20 cellular contexts compared by ENCODE assay signal in the genomic region with DNA sequence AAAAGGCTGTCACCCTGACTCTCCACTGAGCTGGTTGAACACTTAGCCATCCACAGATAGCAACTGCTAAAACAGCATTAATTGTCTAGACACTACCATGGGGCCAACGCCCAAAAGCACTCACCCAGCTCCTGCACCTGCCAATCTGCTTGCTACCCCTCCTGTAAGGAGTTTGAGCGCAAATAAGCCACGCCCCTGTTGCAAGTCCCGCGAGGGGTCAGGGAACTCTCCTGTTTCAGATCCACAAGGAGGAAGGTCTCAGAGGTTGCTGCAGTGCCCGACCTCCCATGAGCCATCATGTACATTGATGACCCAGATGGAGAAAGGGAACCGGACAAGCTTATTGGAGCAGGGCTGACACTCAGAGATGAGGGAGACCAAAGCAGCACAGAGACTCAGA.
A peak's percentile ranks its signal among the peaks of the same experiment; 100 is the strongest.
DNase-seq lines count a peak whose midpoint lies in the region; ATAC-seq and TF ChIP-seq lines count a peak whose summit lies in the region.
"Had no signal": no experiment of that assay in that cellular context is flagged by ENCODE, and none has a peak within 500 bp of the region (broad histone marks: within the 10 kb centered on the region; RNA-seq: fewer than 3 reads in every experiment).

No MANE protein-coding gene starts in this region.

- H3K27me3 Mint-ChIP-seq in natural killer cell (ENCODE audit: low read depth in 2 of 2) (no peaks in the 10 kb centered on the region), chondrocyte (ENCODE audit: low read depth) (no peaks in the 10 kb centered on the region), progenitor cell of endocrine pancreas (no peaks in the 10 kb centered on the region)
- H3K27me3 Mint-ChIP-seq in natural killer cell treated with Interleukin-12 subunit alpha and Interleukin-12 subunit beta and Interleukin-15 and Interleukin-18, amount 100 ng/mL, for 72 hours = no peaks in the 10 kb centered on the region
- H3K27me3 Mint-ChIP-seq: B cell had no signal

- H3K27ac Mint-ChIP-seq in natural killer cell (peak overlapping the region in 1 of 2 donors; percentile 26), chondrocyte (ENCODE audit: unreplicated experiment) (peak overlapping the region; percentile 1), progenitor cell of endocrine pancreas (peak overlapping the region; percentile 86)
- no peak overlapping the region for H3K27ac Mint-ChIP-seq in natural killer cell treated with Interleukin-12 subunit alpha and Interleukin-12 subunit beta and Interleukin-15 and Interleukin-18, amount 100 ng/mL, for 72 hours
- H3K27ac Mint-ChIP-seq: B cell, GM23338 had no signal

- no peaks in the 10 kb centered on the region for H3K27me3 ChIP-seq in vagina

- intact Hi-C loops in natural killer cell (cut with micrococcal nuclease) (no loop called here), vagina (cut with DNase I) (no loop called here)

- H3K27ac ChIP-seq in vagina = peak overlapping the region; percentile 34
- H3K27ac ChIP-seq: A549 had no signal

- ATAC-seq in natural killer cell (no peak), HG03196 (IDR thresholded peaks at IDR 0.05; ENCODE audit: unreplicated experiment) (no peak), GM18517 (IDR thresholded peaks at IDR 0.05; ENCODE audit: unreplicated experiment) (no peak), HG03457 (IDR thresholded peaks at IDR 0.05; ENCODE audit: unreplicated experiment) (no peak)
- no peak for ATAC-seq in natural killer cell treated with Interleukin-12 subunit alpha and Interleukin-12 subunit beta and Interleukin-15 and Interleukin-18, amount 100 ng/mL, for 72 hours
- ATAC-seq: A549, GM23338 had no signal

- H3K9me3 Mint-ChIP-seq in natural killer cell (no peaks in the 10 kb centered on the region), chondrocyte (ENCODE audit: low read depth) (no peaks in the 10 kb centered on the region), progenitor cell of endocrine pancreas (ENCODE audit: low read depth) (no peaks in the 10 kb centered on the region)
- H3K9me3 Mint-ChIP-seq in natural killer cell treated with Interleukin-12 subunit alpha and Interleukin-12 subunit beta and Interleukin-15 and Interleukin-18, amount 100 ng/mL, for 72 hours = no peaks in the 10 kb centered on the region
- H3K9me3 Mint-ChIP-seq: CD4-positive, CD25-positive, alpha-beta regulatory T cell had no signal

- no peak overlapping the region for H3K4me3 ChIP-seq in vagina
- H3K4me3 ChIP-seq: A549, GM23338, HAP-1 had no signal

- H3K9me3 ChIP-seq in vagina = no peaks in the 10 kb centered on the region
- H3K9me3 ChIP-seq: A549, HAP-1 had no signal

- DNase-seq in natural killer cell = no peak
- no peak for DNase-seq in natural killer cell treated with Interleukin-12 subunit alpha and Interleukin-12 subunit beta and Interleukin-15 and Interleukin-18, amount 100 ng/mL, for 72 hours (ENCODE audit: low spot score)
- DNase-seq in chondrocyte (ENCODE audit: low spot score) = no peak
- DNase-seq in progenitor cell of endocrine pancreas (ENCODE audit: low spot score, unreplicated experiment) = no peak
- DNase-seq in vagina (ENCODE audit: extremely low spot score in 2 of 2) = no peak
- DNase-seq: CD4-positive, CD25-positive, alpha-beta regulatory T cell; KG1; NCI-H1092 treated with DMSO at 0.1 percent for 48 hours; NCI-H146; NCI-H2029; NCI-H2171 treated with DMSO at 0.1 percent for 48 hours; NCI-H524 treated with DMSO at 0.1 percent for 48 hours; Right ventricle myocardium superior had no signal

- no peak for TF ChIP-seq POLR2A in vagina (IDR thresholded peaks at IDR 0.05)

- TF ChIP-seq CTCF in natural killer cell (IDR thresholded peaks at IDR 0.05) (no peak), chondrocyte (IDR thresholded peaks at IDR 0.05) (no peak), progenitor cell of endocrine pancreas (IDR thresholded peaks at IDR 0.05; ENCODE audit: unreplicated experiment) (no peak), vagina (IDR thresholded peaks at IDR 0.05) (no peak)

- H3K36me3 ChIP-seq in vagina = no peaks in the 10 kb centered on the region
- H3K36me3 ChIP-seq: HAP-1 had no signal

- H3K36me3 Mint-ChIP-seq in natural killer cell (no peaks in the 10 kb centered on the region), chondrocyte (ENCODE audit: low read depth) (no peaks in the 10 kb centered on the region), progenitor cell of endocrine pancreas (ENCODE audit: insufficient read depth) (peaks cover 15% of the 10 kb centered on the region)
- H3K36me3 Mint-ChIP-seq in natural killer cell treated with Interleukin-12 subunit alpha and Interleukin-12 subunit beta and Interleukin-15 and Interleukin-18, amount 100 ng/mL, for 72 hours = no peaks in the 10 kb centered on the region
- H3K36me3 Mint-ChIP-seq: CD4-positive, CD25-positive, alpha-beta regulatory T cell had no signal

- peaks cover 74 to 83% of the 10 kb centered on the region in 2 donors for H3K4me1 Mint-ChIP-seq in natural killer cell
- H3K4me1 Mint-ChIP-seq in natural killer cell treated with Interleukin-12 subunit alpha and Interleukin-12 subunit beta and Interleukin-15 and Interleukin-18, amount 100 ng/mL, for 72 hours (ENCODE audit: low read depth in 2 of 2) = peaks cover 46 to 64% of the 10 kb centered on the region in 2 donors
- H3K4me1 Mint-ChIP-seq in chondrocyte (ENCODE audit: low read depth) = peaks cover 11% of the 10 kb centered on the region
- H3K4me1 Mint-ChIP-seq in progenitor cell of endocrine pancreas (ENCODE audit: low read depth) = peaks cover 50% of the 10 kb centered on the region

- H3K4me3 Mint-ChIP-seq in natural killer cell = peak overlapping the region; percentile 62
- H3K4me3 Mint-ChIP-seq in natural killer cell treated with Interleukin-12 subunit alpha and Interleukin-12 subunit beta and Interleukin-15 and Interleukin-18, amount 100 ng/mL, for 72 hours = no peak overlapping the region
- H3K4me3 Mint-ChIP-seq in chondrocyte (ENCODE audit: unreplicated experiment) = no peak overlapping the region
- H3K4me3 Mint-ChIP-seq in progenitor cell of endocrine pancreas (ENCODE audit: low read depth) = no peak overlapping the region
- H3K4me3 Mint-ChIP-seq: B cell, GM23338 had no signal

- H3K4me1 ChIP-seq in vagina = peaks cover 86% of the 10 kb centered on the region
- H3K4me1 ChIP-seq: A549 had no signal

Comparison
In these comparisons a context has a peak if more than half of its experiments do, and no peak if none do; other contexts are left out.
1. H3K27ac Mint-ChIP-seq: peak in chondrocyte (single experiment) and progenitor cell of endocrine pancreas (single experiment); none in natural killer cell treated with Interleukin-12 subunit alpha and Interleukin-12 subunit beta and Interleukin-15 and Interleukin-18, amount 100 ng/mL, for 72 hours (0 of 2).